28 cellular contexts compared by ENCODE assay signal in genomic region chr7:103784887-103785286, GRCh38.
"Had no signal": no experiment of that assay in that cellular context is flagged by ENCODE, and none has a peak within 500 bp of the region (broad histone marks: within the 10 kb centered on the region; RNA-seq: fewer than 3 reads in every experiment).

No MANE protein-coding gene starts in this region.

- H2AFZ ChIP-seq: neural progenitor cell, parathyroid adenoma had no signal

- H3K36me3 Mint-ChIP-seq: naive thymus-derived CD8-positive, alpha-beta T cell; neural progenitor cell; stimulated activated effector memory CD8-positive, alpha-beta T cell treated with anti-CD3 and anti-CD28 coated beads, Interleukin-12 subunit alpha, Interleukin-12 subunit beta, amount 100 ng/mL, for 72 hours; stimulated activated naive B cell treated with anti-CD40 and anti-IgM and Interleukin-4, amounts not matched to agents 10 μg/mL and 1 μg/mL and 100 μg/mL, for 72 hours had no signal

- H3K36me3 ChIP-seq: neural progenitor cell, ovary, right lobe of liver, sigmoid colon, stomach, thoracic aorta, thyroid gland, tibial nerve, upper lobe of left lung, vagina had no signal

- H3K4me1 Mint-ChIP-seq: naive thymus-derived CD8-positive, alpha-beta T cell; neural progenitor cell; stimulated activated effector memory CD8-positive, alpha-beta T cell treated with anti-CD3 and anti-CD28 coated beads, Interleukin-12 subunit alpha, Interleukin-12 subunit beta, amount 100 ng/mL, for 72 hours; stimulated activated naive B cell treated with anti-CD40 and anti-IgM and Interleukin-4, amounts not matched to agents 10 μg/mL and 1 μg/mL and 100 μg/mL, for 72 hours had no signal

- ATAC-seq: naive thymus-derived CD8-positive, alpha-beta T cell; natural killer cell treated with Interleukin-12 subunit alpha and Interleukin-12 subunit beta and Interleukin-15 and Interleukin-18, amount 100 ng/mL, for 72 hours; psoas muscle; right cardiac atrium; right lobe of liver; stimulated activated effector memory CD8-positive, alpha-beta T cell treated with anti-CD3 and anti-CD28 coated beads, Interleukin-12 subunit alpha, Interleukin-12 subunit beta, amount 100 ng/mL, for 72 hours; stimulated activated naive B cell treated with anti-CD40 and anti-IgM and Interleukin-4, amounts not matched to agents 10 μg/mL and 1 μg/mL and 100 μg/mL, for 72 hours had no signal

- H3K9me3 ChIP-seq: ovary, psoas muscle, right lobe of liver, sigmoid colon, stomach, thoracic aorta, thyroid gland, upper lobe of left lung, vagina had no signal

- H3K27ac ChIP-seq: neural progenitor cell, ovary, parathyroid adenoma, psoas muscle, right lobe of liver, sigmoid colon, stomach, thoracic aorta, thyroid gland, tibial nerve, upper lobe of left lung, vagina had no signal

- H3K9ac ChIP-seq: neural progenitor cell, parathyroid adenoma had no signal

- H3K27me3 ChIP-seq: neural progenitor cell, ovary, right lobe of liver, sigmoid colon, stomach, thyroid gland, tibial nerve, upper lobe of left lung, vagina had no signal

- H3K79me2 ChIP-seq: parathyroid adenoma had no signal

- H3K4me1 ChIP-seq: neural progenitor cell, parathyroid adenoma, psoas muscle, right lobe of liver, sigmoid colon, stomach, thyroid gland, tibial nerve, upper lobe of left lung, vagina had no signal

- H3K27ac Mint-ChIP-seq: naive thymus-derived CD8-positive, alpha-beta T cell; natural killer cell treated with Interleukin-12 subunit alpha and Interleukin-12 subunit beta and Interleukin-15 and Interleukin-18, amount 100 ng/mL, for 72 hours; neural progenitor cell; progenitor cell of endocrine pancreas; stimulated activated effector memory CD8-positive, alpha-beta T cell treated with anti-CD3 and anti-CD28 coated beads, Interleukin-12 subunit alpha, Interleukin-12 subunit beta, amount 100 ng/mL, for 72 hours; stimulated activated naive B cell treated with anti-CD40 and anti-IgM and Interleukin-4, amounts not matched to agents 10 μg/mL and 1 μg/mL and 100 μg/mL, for 72 hours; stimulated activated naive CD8-positive, alpha-beta T cell treated with anti-CD3 and anti-CD28 coated beads, Interleukin-15, Interleukin-2, amounts not matched to agents 100 ng/mL and 50 ng/mL, for 24 hours had no signal

- H3K4me3 ChIP-seq: neural progenitor cell, ovary, psoas muscle, right lobe of liver, sigmoid colon, stomach, thoracic aorta, thyroid gland, tibial nerve, upper lobe of left lung, vagina had no signal

- H3K4me3 Mint-ChIP-seq: naive thymus-derived CD8-positive, alpha-beta T cell; natural killer cell treated with Interleukin-12 subunit alpha and Interleukin-12 subunit beta and Interleukin-15 and Interleukin-18, amount 100 ng/mL, for 72 hours; neural progenitor cell; stimulated activated effector memory CD8-positive, alpha-beta T cell treated with anti-CD3 and anti-CD28 coated beads, Interleukin-12 subunit alpha, Interleukin-12 subunit beta, amount 100 ng/mL, for 72 hours; stimulated activated naive B cell treated with anti-CD40 and anti-IgM and Interleukin-4, amounts not matched to agents 10 μg/mL and 1 μg/mL and 100 μg/mL, for 72 hours; stimulated activated naive CD8-positive, alpha-beta T cell treated with anti-CD3 and anti-CD28 coated beads, Interleukin-15, Interleukin-2, amounts not matched to agents 100 ng/mL and 50 ng/mL, for 24 hours had no signal

- DNase-seq: naive thymus-derived CD8-positive, alpha-beta T cell; occipital lobe; ovary; posterior cingulate gyrus; psoas muscle; right cardiac atrium; right lobe of liver; sigmoid colon; small intestine; stimulated activated CD4-positive, alpha-beta T cell treated with anti-CD3 and anti-CD28 coated beads, Interleukin-15, amount 100 ng/mL, for 24 hours; stimulated activated CD4-positive, alpha-beta T cell treated with anti-CD3 and anti-CD28 coated beads, Interleukin-2, amount 100 ng/mL, for 24 hours; stimulated activated CD4-positive, alpha-beta T cell treated with anti-CD3 and anti-CD28 coated beads, Interleukin-2, amount 100 ng/mL, for 48 hours; stimulated activated CD4-positive, alpha-beta T cell treated with anti-CD3 and anti-CD28 coated beads, Interleukin-4, amount 100 ng/mL, for 24 hours; stimulated activated naive B cell treated with anti-CD40 and anti-IgM and Interleukin-4, amounts not matched to agents 10 μg/mL and 1 μg/mL and 100 μg/mL, for 72 hours; stimulated activated naive CD4-positive, alpha-beta T cell treated with Interleukin-2 at 50 U/mL for 16 hours; stomach; thyroid gland; trophoblast cell; upper lobe of left lung had no signal

- H3K27me3 Mint-ChIP-seq: natural killer cell treated with Interleukin-12 subunit alpha and Interleukin-12 subunit beta and Interleukin-15 and Interleukin-18, amount 100 ng/mL, for 72 hours; progenitor cell of endocrine pancreas had no signal

- H3K4me2 ChIP-seq: neural progenitor cell had no signal
